23 cellular contexts compared by ENCODE assay signal in the genomic region with DNA sequence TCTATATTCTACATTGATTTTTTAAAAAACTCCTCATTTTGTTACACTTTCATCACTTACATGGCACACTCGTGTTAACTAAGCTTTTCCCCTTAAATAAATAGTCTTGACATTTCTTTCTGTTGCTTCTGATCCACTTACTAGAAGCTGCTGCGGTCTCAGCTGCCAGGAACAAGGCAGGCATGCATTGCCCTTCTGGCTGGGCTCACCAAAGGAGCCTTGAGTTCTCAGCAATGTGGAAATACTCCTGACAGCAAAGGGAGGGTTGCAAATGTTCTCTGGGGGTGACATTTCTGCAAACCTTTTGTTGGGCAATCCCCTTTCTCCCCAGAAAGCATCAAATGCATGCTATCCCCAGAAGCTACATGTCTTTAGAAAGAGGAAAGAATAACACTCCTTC.
"Had no signal": no experiment of that assay in that cellular context is flagged by ENCODE, and none has a peak within 500 bp of the region (broad histone marks: within the 10 kb centered on the region; RNA-seq: fewer than 3 reads in every experiment).

No MANE protein-coding gene starts in this region.

- H3K9ac ChIP-seq: KMS-11 had no signal

- H3K9me3 ChIP-seq: SJSA1 had no signal

- ATAC-seq: K562 had no signal

- H3K4me3 ChIP-seq: K562, SJSA1, SK-N-MC had no signal

- H3K27ac Mint-ChIP-seq: IgD-negative memory B cell had no signal

- DNase-seq: Kasumi-1, MM.1S, NCI-H1092 treated with DMSO at 0.1 percent for 48 hours, NCI-H1436, NCI-H187, NCI-H2029, NCI-H2081 treated with DMSO at 0.1 percent for 48 hours, NCI-H2171, NCI-H226, NCI-H446, NCI-H510A, NCI-H524 treated with DMSO at 0.1 percent for 48 hours, NCI-H69, NCI-H774, Right ventricle myocardium superior, RPMI8226, SIG-M5 had no signal

- H3K27me3 ChIP-seq: SJSA1 had no signal

- H3K4me2 ChIP-seq: KMS-11 had no signal

- H3K4me3 Mint-ChIP-seq: IgD-negative memory B cell had no signal

- H3K27ac ChIP-seq: HL-60, KMS-11, SJSA1, SK-N-MC had no signal

- H3K4me1 ChIP-seq: SJSA1 had no signal

- H3K36me3 ChIP-seq: SJSA1 had no signal
